Comparison of ENCODE assay signal across 8 cellular contexts in genomic region chr9:35658144-35658893, GRCh38. TPM values are rescaled to one million over a fixed set of nuclear protein-coding genes. Genes with fewer than 3 reads are reported as not detected.
A peak's percentile ranks its signal among the peaks of the same experiment; 100 is the strongest.
DNase-seq lines count a peak whose midpoint lies in the region; ATAC-seq and TF ChIP-seq lines count a peak whose summit lies in the region.

Gene CCDC107, plus strand, starts transcription at chr9:35658292. Its CDS starts 88 bp downstream, at chr9:35658380.

- peak within 1 kb of the TSS; percentile 86 for H3K4me3 Mint-ChIP-seq in activated naive CD8-positive, alpha-beta T cell treated with anti-CD3 and anti-CD28 coated beads, Interleukin-2, amount 50 U/mL, for 24 hours

- H3K9me3 Mint-ChIP-seq in activated naive CD8-positive, alpha-beta T cell treated with anti-CD3 and anti-CD28 coated beads, Interleukin-2, amount 50 U/mL, for 24 hours, result peaks cover 4% of the 10 kb centered on the region

- H3K9me3 ChIP-seq in cardiac muscle cell (ENCODE audit: low read depth) (no peaks in the 10 kb centered on the region), upper lobe of left lung (no peaks in the 10 kb centered on the region)

- peak in 3 of 4 donors; percentile 88 to 97 (median 94) for TF ChIP-seq POLR2A in upper lobe of left lung (IDR thresholded peaks at IDR 0.05)

- peaks cover 5% of the 10 kb centered on the region for H3K27me3 Mint-ChIP-seq in activated naive CD8-positive, alpha-beta T cell treated with anti-CD3 and anti-CD28 coated beads, Interleukin-2, amount 50 U/mL, for 24 hours

- no peaks in the 10 kb centered on the region for H3K27me3 ChIP-seq in cardiac muscle cell
- no peaks in the 10 kb centered on the region for H3K27me3 ChIP-seq in upper lobe of left lung

- no peaks in the 10 kb centered on the region for H3K36me3 ChIP-seq in cardiac muscle cell
- peaks cover 0 to 26% (median 12%) of the 10 kb centered on the region in 4 donors for H3K36me3 ChIP-seq in upper lobe of left lung

- H3K27ac Mint-ChIP-seq in activated naive CD8-positive, alpha-beta T cell treated with anti-CD3 and anti-CD28 coated beads, Interleukin-2, amount 50 U/mL, for 24 hours, result peak within 1 kb of the TSS; percentile 100

- peaks cover 21% of the 10 kb centered on the region for H3K4me1 ChIP-seq in cardiac muscle cell (ENCODE audit: low read depth)
- H3K4me1 ChIP-seq in upper lobe of left lung, result peaks cover 16 to 48% (median 29%) of the 10 kb centered on the region in 4 donors

- peak within 1 kb of the TSS; percentile 79 for H3K4me3 ChIP-seq in cardiac muscle cell
- peak within 1 kb of the TSS; percentile 68 to 97 (median 88) for H3K4me3 ChIP-seq in upper lobe of left lung

- H3K36me3 Mint-ChIP-seq in activated naive CD8-positive, alpha-beta T cell treated with anti-CD3 and anti-CD28 coated beads, Interleukin-2, amount 50 U/mL, for 24 hours (ENCODE audit: low read depth), result peaks cover 35% of the 10 kb centered on the region

- 0 to 1% methylated on average over 17 to 59 of the region's 65 CpGs for WGBS in upper lobe of left lung, 2 donors

- ATAC-seq in HG02623 (IDR thresholded peaks at IDR 0.05; ENCODE audit: unreplicated experiment) (peak; percentile 64), upper lobe of left lung (ENCODE audit: low FRiP score in 2 of 2) (peak; percentile 95)
- peak; percentile 57 for ATAC-seq in activated naive CD8-positive, alpha-beta T cell treated with anti-CD3 and anti-CD28 coated beads, Interleukin-2, amount 50 U/mL, for 24 hours

- peak within 1 kb of the TSS; percentile 99 for H3K27ac ChIP-seq in cardiac muscle cell
- H3K27ac ChIP-seq in upper lobe of left lung, result peak within 1 kb of the TSS; percentile 97 to 99 (median 98)

- TF ChIP-seq CTCF in GM12874 (IDR thresholded peaks at IDR 0.05; ENCODE audit: insufficient read depth, low read depth, low read length) (peak; percentile 82), cardiac muscle cell (IDR thresholded peaks at IDR 0.05; ENCODE audit: low read depth, low read length) (peak; percentile 41), upper lobe of left lung (IDR thresholded peaks at IDR 0.05) (peak; percentile 46 to 86 (median 73))

- peak; percentile 97 for DNase-seq in NCI-H1092 treated with DMSO at 0.1 percent for 48 hours (lab: John Stamatoyannopoulos, UW)
- DNase-seq in T follicular helper cell (ENCODE audit: low read depth), result peak; percentile 74
- DNase-seq in activated naive CD8-positive, alpha-beta T cell treated with anti-CD3 and anti-CD28 coated beads, Interleukin-2, amount 50 U/mL, for 24 hours, result peak; percentile 86
- DNase-seq in cardiac muscle cell (ENCODE audit: low read depth in 1 of 2, low spot score in 1 of 2), result peak; percentile 90 to 93
- DNase-seq in posterior cingulate gyrus, result peak; percentile 70 to 98 (median 81)
- peak; percentile 84 to 97 for DNase-seq in upper lobe of left lung

- TF ChIP-seq EP300 in upper lobe of left lung (IDR thresholded peaks at IDR 0.05), result peak in 1 of 4 donors; percentile 1

- intact Hi-C loops in posterior cingulate gyrus (cut with DNase I), result loop anchor here (5.0 to 10.0 kb wide), 3 partner anchors 39 to 164 kb away; partner anchors contain the start of genes RUSC2 and SPAG8

- peaks cover 67% of the 10 kb centered on the region for H3K4me1 Mint-ChIP-seq in activated naive CD8-positive, alpha-beta T cell treated with anti-CD3 and anti-CD28 coated beads, Interleukin-2, amount 50 U/mL, for 24 hours

RNA-seq across cellular contexts. Expression of gene CCDC107, which starts in this region (rescaled TPM):
- total RNA-seq in cardiac muscle cell (26.5 and 29.3 TPM in 2 replicates), upper lobe of left lung (10 to 100 TPM; 17.8 to 49.4 (median 35.1) TPM)
- 68.5 and 75.1 TPM in 2 replicates for polyA plus RNA-seq in cardiac muscle cell

Comparison
In these comparisons a context has a peak if more than half of its experiments do, and no peak if none do; other contexts are left out.
1. Peak in every context shown above with its lines: DNase-seq, ATAC-seq, H3K4me3 ChIP-seq and H3K27ac ChIP-seq.